ENCODE assay signal across 10 cellular contexts in the genomic region with DNA sequence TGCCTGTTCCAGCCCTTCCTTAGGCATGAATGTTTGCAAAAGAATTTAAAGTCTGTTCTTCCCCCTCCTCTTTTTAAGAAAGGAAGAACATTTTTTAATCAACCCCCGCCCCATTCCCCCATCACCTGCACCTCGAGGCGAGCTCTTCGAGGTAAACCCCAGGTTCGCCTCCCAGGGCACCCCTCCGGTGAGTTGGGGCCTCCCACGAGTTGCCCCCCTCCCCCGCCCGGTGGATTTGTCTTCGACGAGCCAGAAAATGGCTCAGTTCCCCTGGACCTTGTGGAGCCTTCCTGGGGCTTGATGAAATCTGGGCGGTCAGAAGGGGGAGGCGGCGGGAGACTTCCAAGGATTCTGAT. TPM values are rescaled to one million over a fixed set of nuclear protein-coding genes. Genes with fewer than 3 reads are reported as not detected.
DNase-seq lines count a peak whose midpoint lies in the region; ATAC-seq and TF ChIP-seq lines count a peak whose summit lies in the region.
"Had no signal": no experiment of that assay in that cellular context is flagged by ENCODE, and none has a peak within 500 bp of the region (broad histone marks: within the 10 kb centered on the region; RNA-seq: fewer than 3 reads in every experiment).

No MANE protein-coding gene starts in this region.

- peak overlapping the region; percentile 22 for H3K27ac ChIP-seq in RWPE2 (ENCODE audit: poor library complexity, severe bottlenecking)

- H3K4me1 ChIP-seq in RWPE2 (ENCODE audit: insufficient read depth, poor library complexity, severe bottlenecking) = no peaks in the 10 kb centered on the region

- peaks cover 67% of the 10 kb centered on the region for H3K27me3 Mint-ChIP-seq in activated CD4-positive, alpha-beta T cell treated with anti-CD3 and anti-CD28 coated beads, Interleukin-2, amount 10 ng/mL, durations not matched to agents 24 days and 14 days
- peaks cover 69% of the 10 kb centered on the region for H3K27me3 Mint-ChIP-seq in stimulated activated naive CD8-positive, alpha-beta T cell treated with anti-CD3 and anti-CD28 coated beads, Interleukin-15, amount 100 ng/mL, for 72 hours

- TF ChIP-seq CTCF in RWPE2 (IDR thresholded peaks at IDR 0.05; ENCODE audit: poor library complexity, severe bottlenecking) = no peak

- peaks cover 2% of the 10 kb centered on the region for H3K36me3 Mint-ChIP-seq in activated CD4-positive, alpha-beta T cell treated with anti-CD3 and anti-CD28 coated beads, Interleukin-2, amount 10 ng/mL, durations not matched to agents 24 days and 14 days (ENCODE audit: low read depth)

- DNase-seq in activated CD4-positive, alpha-beta T cell treated with anti-CD3 and anti-CD28 coated beads, Interleukin-2, amount 10 ng/mL, durations not matched to agents 24 days and 14 days = no peak
- DNase-seq in activated CD4-positive, alpha-beta T cell treated with anti-CD3 and anti-CD28 coated beads, Interleukin-2, amount 50 U/mL, for 4 hours = no peak
- no peak for DNase-seq in RWPE2 (ENCODE audit: low spot score)
- DNase-seq in stimulated activated naive CD8-positive, alpha-beta T cell treated with anti-CD3 and anti-CD28 coated beads, Interleukin-15, amount 100 ng/mL, for 72 hours = no peak
- DNase-seq: activated gamma-delta T cell treated with Interleukin-2 at 50 U/mL for 16 hours had no signal

- no peak overlapping the region for H3K27ac Mint-ChIP-seq in activated CD4-positive, alpha-beta T cell treated with anti-CD3 and anti-CD28 coated beads, Interleukin-2, amount 10 ng/mL, durations not matched to agents 24 days and 14 days
- H3K27ac Mint-ChIP-seq in stimulated activated naive CD8-positive, alpha-beta T cell treated with anti-CD3 and anti-CD28 coated beads, Interleukin-15, amount 100 ng/mL, for 72 hours = no peak overlapping the region

- intact Hi-C loops in activated CD4-positive, alpha-beta T cell treated with anti-CD3 and anti-CD28 coated beads, Interleukin-2, amount 10 ng/mL, durations not matched to agents 24 days and 14 days (cut with micrococcal nuclease) = no loop called here

- no peaks in the 10 kb centered on the region for H3K36me3 ChIP-seq in RWPE2 (ENCODE audit: low read depth)

- no peaks in the 10 kb centered on the region for H3K9me3 ChIP-seq in RWPE2 (ENCODE audit: severe bottlenecking)

- peak; percentile 4; the same call in 2 of the 3 replicates for ATAC-seq in RWPE2 (ENCODE audit: low read depth)
- no peak for ATAC-seq in stimulated activated naive CD8-positive, alpha-beta T cell treated with anti-CD3 and anti-CD28 coated beads, Interleukin-15, amount 100 ng/mL, for 72 hours
- ATAC-seq in HG02840 (IDR thresholded peaks at IDR 0.05; ENCODE audit: low FRiP score, unreplicated experiment) = no peak
- ATAC-seq in GM19023 (IDR thresholded peaks at IDR 0.05; ENCODE audit: unreplicated experiment) = no peak
- ATAC-seq in HG03175 (IDR thresholded peaks at IDR 0.05; ENCODE audit: unreplicated experiment) = no peak

- H3K4me3 ChIP-seq in RWPE2 (ENCODE audit: severe bottlenecking) = peak overlapping the region; percentile 62
- H3K4me3 ChIP-seq in iPS-11a (ENCODE audit: low read depth, low read length) = peak overlapping the region; percentile 64

- peaks cover 6% of the 10 kb centered on the region for H3K9me3 Mint-ChIP-seq in activated CD4-positive, alpha-beta T cell treated with anti-CD3 and anti-CD28 coated beads, Interleukin-2, amount 10 ng/mL, durations not matched to agents 24 days and 14 days
- H3K9me3 Mint-ChIP-seq in stimulated activated naive CD8-positive, alpha-beta T cell treated with anti-CD3 and anti-CD28 coated beads, Interleukin-15, amount 100 ng/mL, for 72 hours = no peaks in the 10 kb centered on the region

- peak overlapping the region; percentile 49 for H3K4me3 Mint-ChIP-seq in activated CD4-positive, alpha-beta T cell treated with anti-CD3 and anti-CD28 coated beads, Interleukin-2, amount 10 ng/mL, durations not matched to agents 24 days and 14 days
- peak overlapping the region; percentile 61 to 62 for H3K4me3 Mint-ChIP-seq in stimulated activated naive CD8-positive, alpha-beta T cell treated with anti-CD3 and anti-CD28 coated beads, Interleukin-15, amount 100 ng/mL, for 72 hours

- no peaks in the 10 kb centered on the region for H3K27me3 ChIP-seq in RWPE2 (ENCODE audit: insufficient read depth, poor library complexity, severe bottlenecking)

- peaks cover 4% of the 10 kb centered on the region for H3K4me1 Mint-ChIP-seq in activated CD4-positive, alpha-beta T cell treated with anti-CD3 and anti-CD28 coated beads, Interleukin-2, amount 10 ng/mL, durations not matched to agents 24 days and 14 days
- peaks cover 22% of the 10 kb centered on the region for H3K4me1 Mint-ChIP-seq in stimulated activated naive CD8-positive, alpha-beta T cell treated with anti-CD3 and anti-CD28 coated beads, Interleukin-15, amount 100 ng/mL, for 72 hours

RNA-seq across cellular contexts. Expression of a gene that starts 0.3 kb away (rescaled TPM):
- not detected in 2 replicates for total RNA-seq in activated CD4-positive, alpha-beta T cell treated with anti-CD3 and anti-CD28 coated beads, Interleukin-2, amount 10 ng/mL, durations not matched to agents 24 days and 14 days
- total RNA-seq: posterior vena cava had no signal
